14 cellular contexts compared by ENCODE assay signal in the genomic region with DNA sequence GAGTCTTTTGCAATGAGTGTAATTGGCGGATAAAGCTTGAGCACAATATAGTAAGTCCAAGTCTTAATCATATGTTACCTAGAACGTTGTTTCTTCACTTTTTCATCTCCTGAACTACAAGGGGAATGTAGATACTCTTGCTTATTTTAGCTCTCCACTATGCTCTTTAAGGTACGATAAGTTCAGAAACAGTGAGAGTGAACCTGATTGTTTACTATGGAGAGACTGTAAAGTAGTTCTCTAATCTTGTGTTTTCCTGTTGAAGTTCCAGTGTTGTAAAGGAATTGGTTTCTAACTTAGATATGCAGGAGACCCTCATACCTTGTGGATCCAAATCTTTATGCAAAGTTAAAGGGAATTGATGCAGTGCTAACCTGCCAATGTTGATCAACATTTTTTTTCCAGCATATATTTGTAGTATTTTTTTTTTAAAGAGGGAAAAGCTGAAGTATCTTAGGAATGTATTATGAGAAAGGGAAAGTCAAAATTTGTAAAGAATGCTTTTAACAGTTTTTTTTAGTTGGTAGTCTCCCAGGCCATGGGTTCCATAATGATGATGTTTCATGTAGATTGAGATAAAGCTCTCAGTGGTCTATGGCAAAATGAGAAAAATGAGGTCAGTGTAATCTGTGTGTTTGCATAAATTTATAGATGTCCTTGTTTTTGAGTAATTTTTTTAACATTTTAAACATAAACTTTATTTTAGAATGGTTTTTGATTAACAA.
"Had no signal": no experiment of that assay in that cellular context is flagged by ENCODE, and none has a peak within 500 bp of the region (broad histone marks: within the 10 kb centered on the region; RNA-seq: fewer than 3 reads in every experiment).

No MANE protein-coding gene starts in this region.

- H3K4me3 ChIP-seq: hepatocyte, mucosa of descending colon, transverse colon had no signal

- H3K4me3 Mint-ChIP-seq: activated CD4-positive, alpha-beta T cell treated with anti-CD3 and anti-CD28 coated beads, Interleukin-2, amount 10 ng/mL, durations not matched to agents 7 days and 5 days; activated naive CD4-positive, alpha-beta T cell treated with anti-CD3 and anti-CD28 coated beads for 36 hours; natural killer cell treated with Interleukin-12 subunit alpha and Interleukin-12 subunit beta and Interleukin-15 and Interleukin-18, amount 100 ng/mL, for 72 hours had no signal

- DNase-seq: activated CD4-positive, alpha-beta T cell treated with anti-CD3 and anti-CD28 coated beads, Interleukin-2, amount 10 ng/mL, durations not matched to agents 7 days and 5 days; activated CD8-positive, alpha-beta memory T cell treated with anti-CD3 and anti-CD28 coated beads for 24 hours; activated naive CD4-positive, alpha-beta T cell treated with anti-CD3 and anti-CD28 coated beads for 36 hours; islet precursor cell; mammary epithelial cell; mucosa of descending colon; nucleus accumbens; posterior cingulate gyrus; stimulated activated CD4-positive, alpha-beta T cell treated with anti-CD3 and anti-CD28 coated beads, Interleukin-2, amount 100 ng/mL, for 48 hours; stimulated activated naive CD4-positive, alpha-beta T cell treated with Interleukin-2 at 50 U/mL for 16 hours; substantia nigra; transverse colon had no signal

- H3K36me3 ChIP-seq: transverse colon had no signal

- H3K27me3 ChIP-seq: hepatocyte, transverse colon had no signal

- H3K9me3 Mint-ChIP-seq: activated CD4-positive, alpha-beta T cell treated with anti-CD3 and anti-CD28 coated beads, Interleukin-2, amount 10 ng/mL, durations not matched to agents 7 days and 5 days; activated naive CD4-positive, alpha-beta T cell treated with anti-CD3 and anti-CD28 coated beads for 36 hours; natural killer cell treated with Interleukin-12 subunit alpha and Interleukin-12 subunit beta and Interleukin-15 and Interleukin-18, amount 100 ng/mL, for 72 hours had no signal

- H3K27ac ChIP-seq: hepatocyte, transverse colon had no signal

- H3K4me2 ChIP-seq: hepatocyte had no signal

- ATAC-seq: mucosa of descending colon; natural killer cell treated with Interleukin-12 subunit alpha and Interleukin-12 subunit beta and Interleukin-15 and Interleukin-18, amount 100 ng/mL, for 72 hours had no signal

- H2AFZ ChIP-seq: hepatocyte had no signal

- H3K27me3 Mint-ChIP-seq: activated CD4-positive, alpha-beta T cell treated with anti-CD3 and anti-CD28 coated beads, Interleukin-2, amount 10 ng/mL, durations not matched to agents 7 days and 5 days; natural killer cell treated with Interleukin-12 subunit alpha and Interleukin-12 subunit beta and Interleukin-15 and Interleukin-18, amount 100 ng/mL, for 72 hours had no signal

- H3K27ac Mint-ChIP-seq: activated CD4-positive, alpha-beta T cell treated with anti-CD3 and anti-CD28 coated beads, Interleukin-2, amount 10 ng/mL, durations not matched to agents 7 days and 5 days; activated naive CD4-positive, alpha-beta T cell treated with anti-CD3 and anti-CD28 coated beads for 36 hours; natural killer cell treated with Interleukin-12 subunit alpha and Interleukin-12 subunit beta and Interleukin-15 and Interleukin-18, amount 100 ng/mL, for 72 hours had no signal

- H3K36me3 Mint-ChIP-seq: natural killer cell treated with Interleukin-12 subunit alpha and Interleukin-12 subunit beta and Interleukin-15 and Interleukin-18, amount 100 ng/mL, for 72 hours had no signal

- H3K9me3 ChIP-seq: mucosa of descending colon, transverse colon had no signal
